ENCODE assay signal across 10 cellular contexts in genomic region chr7:26688936-26689506, GRCh38.
A peak's percentile ranks its signal among the peaks of the same experiment; 100 is the strongest.
DNase-seq lines count a peak whose midpoint lies in the region; ATAC-seq and TF ChIP-seq lines count a peak whose summit lies in the region.
"Had no signal": no experiment of that assay in that cellular context is flagged by ENCODE, and none has a peak within 500 bp of the region (broad histone marks: within the 10 kb centered on the region; RNA-seq: fewer than 3 reads in every experiment).

No MANE protein-coding gene starts in this region.

- H3K4me3 Mint-ChIP-seq in activated T-cell treated with anti-CD3 and anti-CD28 coated beads, Interleukin-2, amount 50 U/mL, for 72 hours, result no peak overlapping the region

- TF ChIP-seq CTCF in GM10266 (IDR thresholded peaks at IDR 0.05; ENCODE audit: control insufficient read depth, insufficient read depth, low read depth, missing control alignments), result no peak

- peaks cover 5% of the 10 kb centered on the region for H3K27me3 Mint-ChIP-seq in activated T-cell treated with anti-CD3 and anti-CD28 coated beads, Interleukin-2, amount 50 U/mL, for 72 hours (ENCODE audit: low read depth)

- no peaks in the 10 kb centered on the region for H3K9me3 Mint-ChIP-seq in activated T-cell treated with anti-CD3 and anti-CD28 coated beads, Interleukin-2, amount 50 U/mL, for 72 hours

- ATAC-seq in GM21447 (IDR thresholded peaks at IDR 0.05; ENCODE audit: unreplicated experiment) (peak; percentile 91), HG03342 (IDR thresholded peaks at IDR 0.05; ENCODE audit: unreplicated experiment) (peak; percentile 79)
- ATAC-seq in activated T-cell treated with anti-CD3 and anti-CD28 coated beads, Interleukin-2, amount 50 U/mL, for 72 hours (replicated peaks in 1 of 2), result no peak

- no peak for TF ChIP-seq POLR2A in erythroblast (IDR thresholded peaks at IDR 0.05; ENCODE audit: low read length)

- DNase-seq in GM10266 (ENCODE audit: extremely low spot score) (peak; percentile 6), erythroblast (lab: John Stamatoyannopoulos, UW) (peak; percentile 59 to 89), NCI-H345 (lab: John Stamatoyannopoulos, UW) (no peak)
- DNase-seq in activated naive CD4-positive, alpha-beta T cell (lab: John Stamatoyannopoulos, UW), result no peak
- no peak for DNase-seq in activated T-cell treated with anti-CD3 and anti-CD28 coated beads, Interleukin-2, amount 50 U/mL, for 72 hours
- no peak for DNase-seq in stimulated activated CD4-positive, alpha-beta T cell treated with anti-CD3 and anti-CD28 coated beads, Interleukin-12 subunit alpha, Interleukin-12 subunit beta, amount 100 ng/mL, for 4 hours
- DNase-seq: activated T-cell treated with anti-CD3 and anti-CD28 coated beads for 4 hours, COR-L47 had no signal

- no peaks in the 10 kb centered on the region for H3K36me3 Mint-ChIP-seq in activated T-cell treated with anti-CD3 and anti-CD28 coated beads, Interleukin-2, amount 50 U/mL, for 72 hours (ENCODE audit: insufficient read depth in 2 of 2)

- no peaks in the 10 kb centered on the region for H3K4me1 Mint-ChIP-seq in activated T-cell treated with anti-CD3 and anti-CD28 coated beads, Interleukin-2, amount 50 U/mL, for 72 hours (ENCODE audit: low read depth)

- no peak overlapping the region for H3K27ac Mint-ChIP-seq in activated T-cell treated with anti-CD3 and anti-CD28 coated beads, Interleukin-2, amount 50 U/mL, for 72 hours

Comparison
In these comparisons a context has a peak if more than half of its experiments do, and no peak if none do; other contexts are left out.
1. DNase-seq: peak in GM10266 (single experiment) and erythroblast (2 of 2); none in NCI-H345 (single experiment), activated naive CD4-positive, alpha-beta T cell (0 of 4), activated T-cell treated with anti-CD3 and anti-CD28 coated beads, Interleukin-2, amount 50 U/mL, for 72 hours (0 of 2) and stimulated activated CD4-positive, alpha-beta T cell treated with anti-CD3 and anti-CD28 coated beads, Interleukin-12 subunit alpha, Interleukin-12 subunit beta, amount 100 ng/mL, for 4 hours (single experiment).
2. ATAC-seq: peak in GM21447 (single experiment) and HG03342 (single experiment); none in activated T-cell treated with anti-CD3 and anti-CD28 coated beads, Interleukin-2, amount 50 U/mL, for 72 hours (0 of 2).